In genomic region chr4:40828661-40829060, GRCh38 we compare ENCODE assay signal across 36 cellular contexts.
"Had no signal": no experiment of that assay in that cellular context is flagged by ENCODE, and none has a peak within 500 bp of the region (broad histone marks: within the 10 kb centered on the region; RNA-seq: fewer than 3 reads in every experiment).

No MANE protein-coding gene starts in this region.

- H3K36me3 ChIP-seq: cardiac muscle cell had no signal

- H3K4me1 ChIP-seq: ascending aorta had no signal

- H3K27me3 ChIP-seq: ascending aorta, cardiac muscle cell had no signal

- H3K36me3 Mint-ChIP-seq: activated naive CD4-positive, alpha-beta T cell treated with anti-CD3 and anti-CD28 coated beads, Interleukin-2, amount 10 ng/mL, durations not matched to agents 7 days and 5 days; activated naive CD4-positive, alpha-beta T cell treated with anti-CD3 and anti-CD28 coated beads, Interleukin-2, amount 50 U/mL, for 24 hours; activated naive CD8-positive, alpha-beta T cell; activated naive CD8-positive, alpha-beta T cell treated with anti-CD3 and anti-CD28 coated beads, Interleukin-2, amount 10 ng/mL, durations not matched to agents 7 days and 5 days had no signal

- DNase-seq: activated CD4-positive, alpha-beta memory T cell treated with anti-CD3 and anti-CD28 coated beads, Interleukin-2, amount 10 ng/mL, durations not matched to agents 7 days and 5 days; activated CD4-positive, alpha-beta T cell treated with anti-CD3 and anti-CD28 coated beads for 1 hour; activated CD4-positive, alpha-beta T cell treated with anti-CD3 and anti-CD28 coated beads for 36 hours; activated CD4-positive, alpha-beta T cell treated with anti-CD3 and anti-CD28 coated beads for 48 hours; activated CD4-positive, alpha-beta T cell treated with anti-CD3 and anti-CD28 coated beads, Interleukin-2, amount 10 ng/mL, durations not matched to agents 7 days and 5 days; activated CD4-positive, alpha-beta T cell treated with anti-CD3 and anti-CD28 coated beads, Interleukin-2, amount 50 U/mL, for 48 hours; activated CD4-positive, CD25-positive, alpha-beta regulatory T cell; activated CD8-positive, alpha-beta memory T cell treated with anti-CD3 and anti-CD28 coated beads for 24 hours; activated CD8-positive, alpha-beta memory T cell treated with anti-CD3 and anti-CD28 coated beads, Interleukin-2, amount 10 ng/mL, durations not matched to agents 7 days and 5 days; activated CD8-positive, alpha-beta memory T cell treated with anti-CD3 and anti-CD28 coated beads, Interleukin-2, amount 50 U/mL, for 48 hours; activated CD8-positive, alpha-beta T cell treated with anti-CD3 and anti-CD28 coated beads, Interleukin-2, amount 10 ng/mL, durations not matched to agents 7 days and 5 days; activated effector memory CD4-positive, alpha-beta T cell treated with Interleukin-2 at 50 U/mL for 16 hours; activated gamma-delta T cell; activated naive CD4-positive, alpha-beta T cell treated with anti-CD3 and anti-CD28 coated beads, Interleukin-2, amount 10 ng/mL, durations not matched to agents 7 days and 5 days; activated naive CD4-positive, alpha-beta T cell treated with Interleukin-2 at 50 U/mL for 16 hours; activated naive CD8-positive, alpha-beta T cell treated with anti-CD3 and anti-CD28 coated beads, Interleukin-2, amount 10 ng/mL, durations not matched to agents 7 days and 5 days; activated naive CD8-positive, alpha-beta T cell treated with anti-CD3 and anti-CD28 coated beads, Interleukin-2, amount 50 U/mL, for 24 hours; activated T-cell treated with anti-CD3 and anti-CD28 coated beads, Interleukin-2, amount 50 U/mL, for 24 hours; activated T-cell treated with anti-CD3 and anti-CD28 coated beads, Interleukin-2, amount 50 U/mL, for 48 hours; amygdala; anterior cingulate cortex; central memory CD4-positive, alpha-beta T cell; SW 1271; T-helper 1 cell; T-helper 2 cell; T-helper 9 cell had no signal

- H3K4me1 Mint-ChIP-seq: activated CD4-positive, alpha-beta memory T cell treated with anti-CD3 and anti-CD28 coated beads, Interleukin-2, amount 10 ng/mL, durations not matched to agents 7 days and 5 days; activated CD4-positive, alpha-beta T cell treated with anti-CD3 and anti-CD28 coated beads, Interleukin-2, amount 10 ng/mL, durations not matched to agents 7 days and 5 days; activated CD8-positive, alpha-beta memory T cell treated with anti-CD3 and anti-CD28 coated beads, Interleukin-2, amount 10 ng/mL, durations not matched to agents 7 days and 5 days had no signal

- H3K4me3 ChIP-seq: ascending aorta, cardiac muscle cell had no signal

- H3K27ac Mint-ChIP-seq: activated CD4-positive, alpha-beta memory T cell treated with anti-CD3 and anti-CD28 coated beads, Interleukin-2, amount 10 ng/mL, durations not matched to agents 7 days and 5 days; activated CD4-positive, alpha-beta T cell treated with anti-CD3 and anti-CD28 coated beads for 36 hours; activated CD4-positive, alpha-beta T cell treated with anti-CD3 and anti-CD28 coated beads, Interleukin-2, amount 10 ng/mL, durations not matched to agents 7 days and 5 days; activated CD8-positive, alpha-beta memory T cell treated with anti-CD3 and anti-CD28 coated beads, Interleukin-2, amount 10 ng/mL, durations not matched to agents 7 days and 5 days; activated CD8-positive, alpha-beta T cell treated with anti-CD3 and anti-CD28 coated beads, Interleukin-2, amount 10 ng/mL, durations not matched to agents 7 days and 5 days; activated naive CD4-positive, alpha-beta T cell treated with anti-CD3 and anti-CD28 coated beads, Interleukin-2, amount 10 ng/mL, durations not matched to agents 7 days and 5 days; activated naive CD4-positive, alpha-beta T cell treated with anti-CD3 and anti-CD28 coated beads, Interleukin-2, amount 50 U/mL, for 24 hours; activated naive CD8-positive, alpha-beta T cell; activated naive CD8-positive, alpha-beta T cell treated with anti-CD3 and anti-CD28 coated beads, Interleukin-2, amount 10 ng/mL, durations not matched to agents 7 days and 5 days; activated naive CD8-positive, alpha-beta T cell treated with anti-CD3 and anti-CD28 coated beads, Interleukin-2, amount 50 U/mL, for 24 hours; activated T-cell treated with anti-CD3 and anti-CD28 coated beads, Interleukin-2, amount 50 U/mL, for 24 hours; activated T-helper 2 cell treated with anti-CD3 and anti-CD28 coated beads, Interferon-gamma antibody, Interleukin-2, Interleukin-4, amounts not matched to agents 10 μg/mL and 5 μg/mL and 100 μg/mL, durations not matched to agents 14 hours and 24 hours and 36 hours; T-helper 1 cell treated with Interleukin-12 subunit alpha and Interleukin-12 subunit beta and Interleukin-4 antibody, amounts not matched to agents 30 μg/mL and 1 μg/mL, for 36 hours; T-helper 2 cell treated with Interferon-gamma antibody and Interleukin-4, amounts not matched to agents 5 μg/mL and 100 μg/mL, for 36 hours had no signal

- H3K27me3 Mint-ChIP-seq: activated CD4-positive, alpha-beta T cell treated with anti-CD3 and anti-CD28 coated beads, Interleukin-2, amount 10 ng/mL, durations not matched to agents 7 days and 5 days; activated naive CD4-positive, alpha-beta T cell treated with anti-CD3 and anti-CD28 coated beads, Interleukin-2, amount 50 U/mL, for 24 hours; activated naive CD8-positive, alpha-beta T cell; activated naive CD8-positive, alpha-beta T cell treated with anti-CD3 and anti-CD28 coated beads, Interleukin-2, amount 10 ng/mL, durations not matched to agents 7 days and 5 days; activated naive CD8-positive, alpha-beta T cell treated with anti-CD3 and anti-CD28 coated beads, Interleukin-2, amount 50 U/mL, for 24 hours had no signal

- H3K9me3 Mint-ChIP-seq: activated CD4-positive, alpha-beta memory T cell treated with anti-CD3 and anti-CD28 coated beads, Interleukin-2, amount 10 ng/mL, durations not matched to agents 7 days and 5 days; activated CD4-positive, alpha-beta T cell treated with anti-CD3 and anti-CD28 coated beads, Interleukin-2, amount 10 ng/mL, durations not matched to agents 7 days and 5 days; activated naive CD4-positive, alpha-beta T cell treated with anti-CD3 and anti-CD28 coated beads, Interleukin-2, amount 10 ng/mL, durations not matched to agents 7 days and 5 days; activated naive CD8-positive, alpha-beta T cell treated with anti-CD3 and anti-CD28 coated beads, Interleukin-2, amount 10 ng/mL, durations not matched to agents 7 days and 5 days; activated T-helper 2 cell treated with anti-CD3 and anti-CD28 coated beads, Interferon-gamma antibody, Interleukin-2, Interleukin-4, amounts not matched to agents 10 μg/mL and 5 μg/mL and 100 μg/mL, durations not matched to agents 14 hours and 24 hours and 36 hours; T-helper 2 cell treated with Interferon-gamma antibody and Interleukin-4, amounts not matched to agents 5 μg/mL and 100 μg/mL, for 36 hours had no signal

- H3K27ac ChIP-seq: ascending aorta, cardiac muscle cell, VCaP had no signal

- H3K4me3 Mint-ChIP-seq: activated CD4-positive, alpha-beta memory T cell treated with anti-CD3 and anti-CD28 coated beads, Interleukin-2, amount 10 ng/mL, durations not matched to agents 7 days and 5 days; activated CD4-positive, alpha-beta T cell treated with anti-CD3 and anti-CD28 coated beads for 36 hours; activated CD4-positive, alpha-beta T cell treated with anti-CD3 and anti-CD28 coated beads, Interleukin-2, amount 10 ng/mL, durations not matched to agents 7 days and 5 days; activated CD8-positive, alpha-beta memory T cell treated with anti-CD3 and anti-CD28 coated beads, Interleukin-2, amount 10 ng/mL, durations not matched to agents 7 days and 5 days; activated CD8-positive, alpha-beta T cell treated with anti-CD3 and anti-CD28 coated beads, Interleukin-2, amount 10 ng/mL, durations not matched to agents 7 days and 5 days; activated naive CD4-positive, alpha-beta T cell treated with anti-CD3 and anti-CD28 coated beads, Interleukin-2, amount 10 ng/mL, durations not matched to agents 7 days and 5 days; activated naive CD4-positive, alpha-beta T cell treated with anti-CD3 and anti-CD28 coated beads, Interleukin-2, amount 50 U/mL, for 24 hours; activated naive CD8-positive, alpha-beta T cell; activated naive CD8-positive, alpha-beta T cell treated with anti-CD3 and anti-CD28 coated beads, Interleukin-2, amount 10 ng/mL, durations not matched to agents 7 days and 5 days; activated naive CD8-positive, alpha-beta T cell treated with anti-CD3 and anti-CD28 coated beads, Interleukin-2, amount 50 U/mL, for 24 hours; activated T-cell treated with anti-CD3 and anti-CD28 coated beads, Interleukin-2, amount 50 U/mL, for 24 hours; brain; T-helper 1 cell treated with Interleukin-12 subunit alpha and Interleukin-12 subunit beta and Interleukin-4 antibody, amounts not matched to agents 30 μg/mL and 1 μg/mL, for 36 hours; T-helper 2 cell treated with Interferon-gamma antibody and Interleukin-4, amounts not matched to agents 5 μg/mL and 100 μg/mL, for 36 hours had no signal

- ATAC-seq: activated CD4-positive, alpha-beta T cell treated with anti-CD3 and anti-CD28 coated beads for 36 hours; activated CD4-positive, CD25-positive, alpha-beta regulatory T cell treated with anti-CD3 and anti-CD28 coated beads, Interleukin-2, amount 50 U/mL, for 24 hours; activated CD8-positive, alpha-beta memory T cell treated with anti-CD3 and anti-CD28 coated beads, Interleukin-2, amount 10 ng/mL, durations not matched to agents 7 days and 5 days; activated CD8-positive, alpha-beta T cell treated with anti-CD3 and anti-CD28 coated beads, Interleukin-2, amount 10 ng/mL, durations not matched to agents 7 days and 5 days; activated naive CD8-positive, alpha-beta T cell treated with anti-CD3 and anti-CD28 coated beads, Interleukin-2, amount 50 U/mL, for 24 hours had no signal

- H3K9me3 ChIP-seq: ascending aorta had no signal
